9 cellular contexts compared by ENCODE assay signal in the genomic region with DNA sequence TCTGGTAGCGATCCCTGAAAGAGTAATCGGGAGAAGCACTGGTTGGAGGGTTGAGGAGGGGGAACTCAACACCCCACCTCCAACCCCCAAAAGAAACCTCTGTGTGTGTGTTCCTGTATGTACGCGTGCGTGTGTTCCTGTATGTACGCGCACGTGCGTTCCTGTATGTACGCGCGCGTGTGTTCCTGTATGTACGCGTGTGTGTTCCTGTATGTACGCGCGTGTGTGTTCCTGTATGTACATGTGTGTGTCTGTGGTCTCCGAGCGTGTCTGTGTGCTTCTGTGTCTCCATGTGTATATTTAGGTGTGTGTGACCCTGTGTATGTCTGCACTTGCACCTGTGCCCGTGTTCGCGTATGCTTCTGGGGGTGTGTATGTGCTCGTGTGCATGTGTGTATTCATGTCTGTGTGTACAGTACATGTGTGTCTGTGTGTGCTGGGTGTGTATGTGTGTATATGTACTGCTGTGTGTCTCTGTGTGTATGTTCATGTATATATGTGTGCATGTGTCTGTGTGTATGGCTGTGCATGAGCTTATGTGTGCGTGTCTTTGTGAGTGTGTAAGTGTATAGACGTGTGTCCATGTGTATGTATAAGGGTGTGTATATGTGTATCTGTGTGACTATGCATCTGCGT. TPM values are rescaled to one million over a fixed set of nuclear protein-coding genes. Genes with fewer than 3 reads are reported as not detected.
A peak's percentile ranks its signal among the peaks of the same experiment; 100 is the strongest.
DNase-seq lines count a peak whose midpoint lies in the region; ATAC-seq, FAIRE-seq and TF ChIP-seq lines count a peak whose summit lies in the region.
"Had no signal": no experiment of that assay in that cellular context is flagged by ENCODE, and none has a peak within 500 bp of the region (broad histone marks: within the 10 kb centered on the region; RNA-seq: fewer than 3 reads in every experiment).

No MANE protein-coding gene starts in this region.

- H3K36me3 Mint-ChIP-seq in activated CD4-positive, alpha-beta T cell treated with anti-CD3 and anti-CD28 coated beads, Interleukin-2, amount 10 ng/mL, durations not matched to agents 7 days and 5 days (ENCODE audit: low read depth) = no peaks in the 10 kb centered on the region

- H3K9ac ChIP-seq in GM12878 (ENCODE audit: control insufficient read depth, insufficient read depth, low read length) = no peak overlapping the region

- no peak for DNase-seq in activated CD4-positive, alpha-beta T cell treated with anti-CD3 and anti-CD28 coated beads, Interleukin-2, amount 10 ng/mL, durations not matched to agents 7 days and 5 days
- DNase-seq in activated CD4-positive, alpha-beta T cell treated with anti-CD3 and anti-CD28 coated beads for 4 hours = no peak
- DNase-seq in GM12878 (ENCODE audit: low read depth, low spot score) (no peak), tibial artery (no peak), mucosa of descending colon (no peak), occipital lobe (lab: John Stamatoyannopoulos, UW) (no peak)
- DNase-seq: NCI-H2107 had no signal

- H3K27ac ChIP-seq in GM12878 (ENCODE audit: control insufficient read depth, insufficient read depth) (no peak overlapping the region), mesodermal cell (ENCODE audit: low read depth, low read length, severe bottlenecking) (peak overlapping the region; percentile 51), tibial artery (peak overlapping the region; percentile 62 to 68)

- H4K20me1 ChIP-seq in GM12878 (ENCODE audit: control insufficient read depth, insufficient read depth) = no peaks in the 10 kb centered on the region

- H3K4me1 Mint-ChIP-seq in activated CD4-positive, alpha-beta T cell treated with anti-CD3 and anti-CD28 coated beads, Interleukin-2, amount 10 ng/mL, durations not matched to agents 7 days and 5 days = peaks cover 46% of the 10 kb centered on the region

- no peaks in the 10 kb centered on the region for H3K27me3 Mint-ChIP-seq in activated CD4-positive, alpha-beta T cell treated with anti-CD3 and anti-CD28 coated beads, Interleukin-2, amount 10 ng/mL, durations not matched to agents 7 days and 5 days

- peak overlapping the region; percentile 56; the same call in 1 of the 2 replicates for H2AFZ ChIP-seq in GM12878 (ENCODE audit: control insufficient read depth, low read depth, low read length)

- H3K27me3 ChIP-seq in GM12878 (replicated peaks in 1 of 2; ENCODE audit: control insufficient read depth in 2 of 2, insufficient read depth in 2 of 2, low read length in 1 of 2) (no peaks in the 10 kb centered on the region), tibial artery (no peaks in the 10 kb centered on the region)

- H3K9me3 Mint-ChIP-seq in activated CD4-positive, alpha-beta T cell treated with anti-CD3 and anti-CD28 coated beads, Interleukin-2, amount 10 ng/mL, durations not matched to agents 7 days and 5 days = no peaks in the 10 kb centered on the region

- peak overlapping the region; percentile 63 for H3K4me3 Mint-ChIP-seq in activated CD4-positive, alpha-beta T cell treated with anti-CD3 and anti-CD28 coated beads, Interleukin-2, amount 10 ng/mL, durations not matched to agents 7 days and 5 days

- ATAC-seq in GM12878 (no peak), HG03097 (IDR thresholded peaks at IDR 0.05; ENCODE audit: low FRiP score, unreplicated experiment) (no peak), mucosa of descending colon (no peak)

- RAD21 ChIA-PET in GM12878 (lab: Charles Lee; ENCODE audit: unreplicated experiment) = interaction anchor here (1.8 to 3.5 kb wide), 3 partner anchors 10 to 46 kb away, joined by 4 to 41 read pairs (median 6); no protein-coding TSS in a partner anchor

- 95% methylated on average over 27 of the region's 27 CpGs for WGBS in GM12878 (ENCODE audit: insufficient coverage, insufficient replicate concordance, low lambda C conversion rate, missing lambda C conversion rate)
- 88 to 96% methylated on average over 13 to 21 of the region's 27 CpGs for WGBS in mesodermal cell (ENCODE audit: insufficient coverage in 2 of 2), 2 experiments

- intact Hi-C loops in GM12878 (cut with micrococcal nuclease; ENCODE audit: unreplicated experiment) = no loop called here
- intact Hi-C loops in tibial artery (cut with DNase I; ENCODE audit: low total_unique reads) = no loop called here
- intact Hi-C loops in mucosa of descending colon (cut with DNase I, micrococcal nuclease) = no loop called here

- TF ChIP-seq POLR2A in GM12878 (IDR thresholded peaks at IDR 0.05; ENCODE audit: low read depth, low read length) = no peak

- H3K9me3 ChIP-seq in GM12878 (replicated peaks; ENCODE audit: control insufficient read depth, insufficient read depth, low read length) (no peaks in the 10 kb centered on the region), mesodermal cell (ENCODE audit: control insufficient read depth, low read length) (no peaks in the 10 kb centered on the region), tibial artery (no peaks in the 10 kb centered on the region), mucosa of descending colon (no peaks in the 10 kb centered on the region)

- TF ChIP-seq EP300 in GM12878 (IDR thresholded peaks at IDR 0.05; ENCODE audit: borderline replicate concordance in 1 of 2, control insufficient read depth in 1 of 2, low read depth in 2 of 2, low read length in 2 of 2) = no peak

- CTCF ChIA-PET in activated CD4-positive, alpha-beta T cell treated with anti-CD3 and anti-CD28 coated beads, Interleukin-2, amount 10 ng/mL, durations not matched to agents 7 days and 5 days (lab: Charles Lee) = interaction anchor here (1.2 to 2.3 kb wide), 5 partner anchors 8 to 106 kb away, joined by 4 to 8 read pairs (median 4); no protein-coding TSS in a partner anchor
- CTCF ChIA-PET in GM12878 (lab: Yijun Ruan, JAX) = interaction anchor here (1.4 kb wide), 1 partner anchor 18 kb away, joined by 7 read pairs; no protein-coding TSS in a partner anchor

- peak overlapping the region; percentile 68; the same call in 1 of the 2 replicates for H3K4me2 ChIP-seq in GM12878 (ENCODE audit: control insufficient read depth, insufficient read depth)

- H3K4me1 ChIP-seq in GM12878 (ENCODE audit: control insufficient read depth, insufficient read depth, low read length) (peaks cover 22% of the 10 kb centered on the region), mesodermal cell (ENCODE audit: control insufficient read depth, insufficient read depth, low read length, poor library complexity, severe bottlenecking) (peaks cover 82% of the 10 kb centered on the region), tibial artery (peaks cover 0 to 24% (median 10%) of the 10 kb centered on the region in 4 donors), mucosa of descending colon (ENCODE audit: low read depth) (peaks cover 22% of the 10 kb centered on the region)

- H3K36me3 ChIP-seq in GM12878 (ENCODE audit: control insufficient read depth in 2 of 2, insufficient read depth in 2 of 2, low read length in 1 of 2) = no peaks in the 10 kb centered on the region
- no peaks in the 10 kb centered on the region for H3K36me3 ChIP-seq in mesodermal cell (ENCODE audit: control insufficient read depth, insufficient read depth, low read length)
- no peaks in the 10 kb centered on the region for H3K36me3 ChIP-seq in tibial artery
- no peaks in the 10 kb centered on the region for H3K36me3 ChIP-seq in mucosa of descending colon (ENCODE audit: low read depth)

- H3K4me3 ChIP-seq in GM12878 (no peak overlapping the region), mesodermal cell (ENCODE audit: extremely low read depth, insufficient read depth, low read length, poor library complexity, severe bottlenecking) (no peak overlapping the region), tibial artery (peak overlapping the region in 1 of 2 donors; percentile 50), mucosa of descending colon (no peak overlapping the region)

- no peak for FAIRE-seq in GM12878 (lab: Jason Lieb, UNC)

- POLR2A ChIA-PET in activated CD4-positive, alpha-beta T cell treated with anti-CD3 and anti-CD28 coated beads, Interleukin-2, amount 10 ng/mL, durations not matched to agents 7 days and 5 days (lab: Charles Lee) = no interaction called here
- POLR2A ChIA-PET in GM12878 (lab: Charles Lee) = interaction anchor here (1.4 to 2.2 kb wide), 4 partner anchors 16 to 60 kb away, joined by 5 to 12 read pairs (median 7); partner anchors contain the start of gene KLF6

- no TSS peak for BruUV-seq in GM12878 (replicated peaks; lab: Mats Ljungman, UMichigan)

- no peak for TF ChIP-seq RAD21 in GM12878 (IDR thresholded peaks at IDR 0.05; ENCODE audit: insufficient read depth, low read depth, low read length)

- in situ Hi-C loops in GM12878 (cut with MboI) = no loop called here

- H3K27ac Mint-ChIP-seq in activated CD4-positive, alpha-beta T cell treated with anti-CD3 and anti-CD28 coated beads, Interleukin-2, amount 10 ng/mL, durations not matched to agents 7 days and 5 days = peak overlapping the region; percentile 91

- H3K79me2 ChIP-seq in GM12878 (ENCODE audit: control insufficient read depth, insufficient read depth, low read length) = no peaks in the 10 kb centered on the region

- TF ChIP-seq CTCF in GM12878 (IDR thresholded peaks at IDR 0.05 in 2 of 3, conservative IDR thresholded peaks at IDR 0.05 in 1 of 3; ENCODE audit: control insufficient read depth in 2 of 3, extremely low read depth in 1 of 3, insufficient read depth in 1 of 3, low read depth in 3 of 3, low read length in 3 of 3) (no peak), tibial artery (IDR thresholded peaks at IDR 0.05) (no peak), mucosa of descending colon (IDR thresholded peaks at IDR 0.05) (no peak)

- SMC1A ChIA-PET in GM12878 (lab: Charles Lee; ENCODE audit: uncharacterized antibody, unreplicated experiment) = interaction anchor here (1.1 to 15.5 kb wide), 8 partner anchors 8 to 49 kb away, joined by 3 to 280 read pairs (median 4); partner anchors contain the start of gene KLF6

RNA-seq across cellular contexts. Expression of gene KLF6, which starts 42.9 kb away (rescaled TPM):
- total RNA-seq in activated CD4-positive, alpha-beta T cell treated with anti-CD3 and anti-CD28 coated beads, Interleukin-2, amount 10 ng/mL, durations not matched to agents 7 days and 5 days = 100 to 1,000 TPM; 155 to 167 TPM
- 102 and 109 TPM in 2 replicates for total RNA-seq in GM12878 (2013; cell fraction: nucleolus; rRNA removed)
- total RNA-seq in GM12878 (2014; rRNA removed) (17.6 and 19.9 TPM in 2 replicates), GM12878 (2014; rRNA removed; fragmentation: Illumina TruSeq; extraction: Trizol) (16.1 and 16.2 TPM in 2 replicates), GM12878 (2021) (42.1 and 47.3 TPM in 2 replicates), mucosa of descending colon (100 to 1,000 TPM; 270 to 371 (median 331) TPM), occipital lobe (91.9 TPM)
- polyA plus RNA-seq in GM12878 (2011; ENCODE audit: low read depth) = 25.2 TPM
- polyA plus RNA-seq in GM12878 (2011; rRNA removed) (31.5 and 32.0 TPM in 2 replicates), GM12878 (2014; fragmentation: Illumina TruSeq; extraction: Trizol) (21.6 and 26.4 TPM in 2 replicates), GM12878 (2014; fragmentation: Nextera tagmentation; extraction: Ambion mirVana) (10 to 100 TPM in 1 of 2 experiments, 1 to 10 TPM in 1; 7.4 to 15.4 TPM), GM12878 (2014; rRNA removed) (20.2 and 25.4 TPM in 2 replicates), GM12878 (2016; fragmentation: Nextera tagmentation; extraction: Ambion mirVana) (10 to 100 TPM; 48.6 to 54.1 TPM)
- polyA plus RNA-seq in GM12878 (2011; cell fraction: cytosol; rRNA removed) = 29.9 and 31.3 TPM in 2 replicates
- 60.5 and 74.6 TPM in 2 replicates for polyA plus RNA-seq in GM12878 (2011; cell fraction: nucleus; rRNA removed)
- 49.8 and 49.9 TPM in 2 replicates for polyA plus RNA-seq in GM12878 (2012)
- polyA minus RNA-seq in GM12878 (2011; rRNA and poly(A)+ RNA removed) = 78.3 and 96.8 TPM in 2 replicates
- polyA minus RNA-seq in GM12878 (2011; cell fraction: cytosol; rRNA and poly(A)+ RNA removed) = 15.2 and 23.9 TPM in 2 replicates
- polyA minus RNA-seq in GM12878 (2011; cell fraction: nucleus; rRNA and poly(A)+ RNA removed) = 201 and 273 TPM in 2 replicates
- polyA plus RNA-seq in mesodermal cell (2013, experiment 1 of 2) = 70.0 TPM
- 71.2 TPM for polyA plus RNA-seq in mesodermal cell (2013, experiment 2 of 2)
